8 cellular contexts compared by ENCODE assay signal in genomic region chr16:29454269-29454668, GRCh38. TPM values are rescaled to one million over a fixed set of nuclear protein-coding genes. Genes with fewer than 3 reads are reported as not detected.
DNase-seq lines count a peak whose midpoint lies in the region; ATAC-seq, FAIRE-seq and TF ChIP-seq lines count a peak whose summit lies in the region.
"Not testable (repeated sequence)": the region's sequence is repeated elsewhere in the genome, so short reads cannot be mapped to it uniquely, and the experiment has no call there.

BOLA2 (minus strand) TSS chr16:29454351; CDS start chr16:29454253, 98 bp downstream.
SLX1B (plus strand) TSS chr16:29454533.

- not testable (repeated sequence) for H4K20me1 ChIP-seq in mammary epithelial cell (ENCODE audit: insufficient read depth, low read length); keratinocyte (ENCODE audit: control insufficient read depth, extremely low read depth, insufficient read depth, low read length)

- no CpG with 5 or more reads among the region's 33 CpGs for WGBS in mammary epithelial cell (ENCODE audit: low coverage, missing lambda C conversion rate)

- H3K4me3 Mint-ChIP-seq in CD4-positive, alpha-beta memory T cell; stimulated activated effector memory CD8-positive, alpha-beta T cell treated with anti-CD3 and anti-CD28 coated beads, Interleukin-12 subunit alpha, Interleukin-12 subunit beta, amount 100 ng/mL, for 72 hours: not testable (repeated sequence)

- DNase-seq in CD4-positive, alpha-beta memory T cell; mammary epithelial cell; keratinocyte (ENCODE audit: low read depth, low spot score); stimulated activated effector memory CD8-positive, alpha-beta T cell treated with anti-CD3 and anti-CD28 coated beads, Interleukin-12 subunit alpha, Interleukin-12 subunit beta, amount 100 ng/mL, for 72 hours (ENCODE audit: low spot score in 2 of 2): not testable (repeated sequence)

- in situ Hi-C loops in mammary epithelial cell (cut with MboI; ENCODE audit: low sequenced_read_pairs in 2 of 2): not testable (repeated sequence)

- not testable (repeated sequence) for TF ChIP-seq CTCF in mammary epithelial cell (conservative IDR thresholded peaks at IDR 0.05 in 1 of 2, IDR thresholded peaks at IDR 0.05 in 1 of 2; ENCODE audit: extremely low read depth in 1 of 2, insufficient read depth in 1 of 2, low read depth in 1 of 2, low read length in 2 of 2); keratinocyte (optimal IDR thresholded peaks at IDR 0.05 in 1 of 3, IDR thresholded peaks at IDR 0.05 in 1 of 3, conservative IDR thresholded peaks at IDR 0.05 in 1 of 3; ENCODE audit: extremely low read depth in 1 of 3, insufficient read depth in 2 of 3, low read length in 3 of 3)

- H3K27ac ChIP-seq in CD4-positive, alpha-beta memory T cell (ENCODE audit: low read depth, low read length); mammary epithelial cell (ENCODE audit: insufficient read depth, low read depth, low read length); keratinocyte (ENCODE audit: control insufficient read depth, insufficient read depth, low read length): not testable (repeated sequence)

- POLR2A ChIA-PET in CD4-positive, alpha-beta memory T cell (lab: Charles Lee; ENCODE audit: partially characterized antibody): not testable (repeated sequence)

- H3K4me1 Mint-ChIP-seq in CD4-positive, alpha-beta memory T cell; stimulated activated effector memory CD8-positive, alpha-beta T cell treated with anti-CD3 and anti-CD28 coated beads, Interleukin-12 subunit alpha, Interleukin-12 subunit beta, amount 100 ng/mL, for 72 hours: not testable (repeated sequence)

- not testable (repeated sequence) for H3K4me3 ChIP-seq in CD4-positive, alpha-beta memory T cell (ENCODE audit: low read length in 2 of 2); mammary epithelial cell (replicated peaks in 1 of 3; ENCODE audit: insufficient read depth in 1 of 3, low read depth in 2 of 3, low read length in 3 of 3); keratinocyte (ENCODE audit: control insufficient read depth in 2 of 3, extremely low read depth in 1 of 3, insufficient read depth in 2 of 3, low read depth in 1 of 3, low read length in 3 of 3)

- not testable (repeated sequence) for H3K79me2 ChIP-seq in mammary epithelial cell (ENCODE audit: insufficient read depth, low read length); keratinocyte (ENCODE audit: control insufficient read depth, insufficient read depth, low read length)

- dilution Hi-C loops in mammary epithelial cell (cut with HindIII; ENCODE audit: low sequenced_read_pairs); keratinocyte (cut with MboI; ENCODE audit: extremely low pct_ligation_motif_present, low sequenced_read_pairs): not testable (repeated sequence)

- not testable (repeated sequence) for BruUV-seq in mammary epithelial cell (replicated peaks; lab: Mats Ljungman, UMichigan)

- CTCF ChIA-PET in CD4-positive, alpha-beta memory T cell (lab: Charles Lee; ENCODE audit: partially characterized antibody); mammary epithelial cell (lab: Charles Lee; ENCODE audit: low non-redundant PET): not testable (repeated sequence)

- ATAC-seq in GM19328 (IDR thresholded peaks at IDR 0.05; ENCODE audit: unreplicated experiment): peak; percentile 88
- ATAC-seq in HG02571 (IDR thresholded peaks at IDR 0.05; ENCODE audit: unreplicated experiment): peak; percentile 85
- ATAC-seq in HG03342 (IDR thresholded peaks at IDR 0.05; ENCODE audit: unreplicated experiment): peak; percentile 82
- ATAC-seq in SK-N-SH treated with all-trans-retinoic acid at 6 μM for 48 hours: peak; percentile 96
- peak; percentile 91 for ATAC-seq in stimulated activated effector memory CD8-positive, alpha-beta T cell treated with anti-CD3 and anti-CD28 coated beads, Interleukin-12 subunit alpha, Interleukin-12 subunit beta, amount 100 ng/mL, for 72 hours

- H3K9me3 ChIP-seq in CD4-positive, alpha-beta memory T cell (ENCODE audit: control insufficient read depth in 1 of 2, low read length in 2 of 2); mammary epithelial cell (replicated peaks; ENCODE audit: insufficient read depth, low read length); keratinocyte (ENCODE audit: control insufficient read depth, low read depth, low read length): not testable (repeated sequence)

- H3K27me3 ChIP-seq in CD4-positive, alpha-beta memory T cell (ENCODE audit: insufficient read depth, low read length); mammary epithelial cell (ENCODE audit: insufficient read depth, low read length); keratinocyte (ENCODE audit: control insufficient read depth, extremely low read depth, insufficient read depth, low read length): not testable (repeated sequence)

- H3K9me3 Mint-ChIP-seq in CD4-positive, alpha-beta memory T cell; stimulated activated effector memory CD8-positive, alpha-beta T cell treated with anti-CD3 and anti-CD28 coated beads, Interleukin-12 subunit alpha, Interleukin-12 subunit beta, amount 100 ng/mL, for 72 hours: not testable (repeated sequence)

- not testable (repeated sequence) for H3K9me1 ChIP-seq in keratinocyte (ENCODE audit: control insufficient read depth, extremely low read depth, insufficient read depth, low read length)

- not testable (repeated sequence) for H3K4me2 ChIP-seq in mammary epithelial cell (ENCODE audit: insufficient read depth, low read depth, low read length); keratinocyte (ENCODE audit: control insufficient read depth, extremely low read depth, insufficient read depth, low read depth, low read length)

- not testable (repeated sequence) for H3K36me3 ChIP-seq in CD4-positive, alpha-beta memory T cell (ENCODE audit: insufficient read depth, low read length); mammary epithelial cell (ENCODE audit: insufficient read depth, low read length); keratinocyte (ENCODE audit: control insufficient read depth in 2 of 2, extremely low read depth in 1 of 2, insufficient read depth in 2 of 2, low read length in 2 of 2)

- peak; percentile 86 for FAIRE-seq in keratinocyte (lab: Jason Lieb, UNC)

- intact Hi-C loops in CD4-positive, alpha-beta memory T cell (cut with micrococcal nuclease); mammary epithelial cell (cut with micrococcal nuclease): not testable (repeated sequence)

- H3K36me3 Mint-ChIP-seq in CD4-positive, alpha-beta memory T cell; stimulated activated effector memory CD8-positive, alpha-beta T cell treated with anti-CD3 and anti-CD28 coated beads, Interleukin-12 subunit alpha, Interleukin-12 subunit beta, amount 100 ng/mL, for 72 hours: not testable (repeated sequence)

- H3K27ac Mint-ChIP-seq in CD4-positive, alpha-beta memory T cell; stimulated activated effector memory CD8-positive, alpha-beta T cell treated with anti-CD3 and anti-CD28 coated beads, Interleukin-12 subunit alpha, Interleukin-12 subunit beta, amount 100 ng/mL, for 72 hours: not testable (repeated sequence)

- H2AFZ ChIP-seq in mammary epithelial cell (ENCODE audit: low read depth, low read length); keratinocyte (ENCODE audit: control insufficient read depth, low read length): not testable (repeated sequence)

- not testable (repeated sequence) for H3K27me3 Mint-ChIP-seq in CD4-positive, alpha-beta memory T cell

- H3K9ac ChIP-seq in mammary epithelial cell (ENCODE audit: insufficient read depth, low read length); keratinocyte (ENCODE audit: control insufficient read depth, extremely low read depth, insufficient read depth, low read length): not testable (repeated sequence)

- H3K4me1 ChIP-seq in CD4-positive, alpha-beta memory T cell (ENCODE audit: insufficient read depth, low read length); mammary epithelial cell (ENCODE audit: insufficient read depth, low read length); keratinocyte (ENCODE audit: control insufficient read depth, extremely low read depth, insufficient read depth, low read length): not testable (repeated sequence)

RNA-seq across cellular contexts. Expression of gene BOLA2, which starts in this region (rescaled TPM):
- 10 to 100 TPM; 10.9 to 11.6 TPM for total RNA-seq in CD4-positive, alpha-beta memory T cell
- 10 to 100 TPM; 23.3 to 28.3 TPM for polyA plus RNA-seq in CD4-positive, alpha-beta memory T cell
- 10 to 100 TPM in 1 of 2 donors, 1 to 10 TPM in 1; 8.1 to 14.7 TPM for total RNA-seq in mammary epithelial cell
- polyA plus RNA-seq in mammary epithelial cell: 15.4 TPM
- 17.4 TPM for polyA minus RNA-seq in mammary epithelial cell
- polyA plus RNA-seq in keratinocyte: 7.1 to 15.7 TPM (median 13.1 TPM) in 3 replicates
- not detected for polyA plus RNA-seq in keratinocyte (2011; ENCODE audit: low read depth)
- 18.8 and 24.1 TPM in 2 replicates for polyA plus RNA-seq in keratinocyte (2011; cell fraction: cytosol; rRNA removed)
- polyA plus RNA-seq in keratinocyte (2011; cell fraction: nucleus; rRNA removed): 7.4 and 9.8 TPM in 2 replicates
- polyA plus RNA-seq in keratinocyte (2012; ENCODE audit: low replicate concordance): 1.2 and 24.8 TPM in 2 replicates
- polyA minus RNA-seq in keratinocyte: 5.8 to 10.6 TPM (median 9.4 TPM) in 3 replicates
- 2.7 TPM for polyA minus RNA-seq in keratinocyte (2011; cell fraction: cytosol; rRNA and poly(A)+ RNA removed)
- 4.1 and 7.9 TPM in 2 replicates for polyA minus RNA-seq in keratinocyte (2011; cell fraction: nucleus; rRNA and poly(A)+ RNA removed)

RNA-seq across cellular contexts. Expression of gene SLX1B, which starts in this region (rescaled TPM):
- total RNA-seq in CD4-positive, alpha-beta memory T cell: 10 to 100 TPM; 34.6 to 43.0 TPM
- 10 to 100 TPM in 1 of 2 donors, 1 to 10 TPM in 1; 5.1 to 13.9 TPM for polyA plus RNA-seq in CD4-positive, alpha-beta memory T cell
- 10 to 100 TPM; 13.3 to 37.7 TPM for total RNA-seq in mammary epithelial cell
- polyA plus RNA-seq in mammary epithelial cell (13.8 TPM), keratinocyte (7.4 to 9.3 TPM (median 8.0 TPM) in 3 replicates)
- polyA minus RNA-seq in mammary epithelial cell (2.0 TPM), keratinocyte (5.0 to 6.9 TPM (median 5.0 TPM) in 3 replicates)
- polyA plus RNA-seq in keratinocyte (2011; ENCODE audit: low read depth): 4.9 TPM
- polyA plus RNA-seq in keratinocyte (2011; cell fraction: cytosol; rRNA removed): 3.5 and 8.9 TPM in 2 replicates
- 11.8 and 22.3 TPM in 2 replicates for polyA plus RNA-seq in keratinocyte (2011; cell fraction: nucleus; rRNA removed)
- 1.4 and 3.1 TPM in 2 replicates for polyA plus RNA-seq in keratinocyte (2012; ENCODE audit: low replicate concordance)
- 3.1 TPM for polyA minus RNA-seq in keratinocyte (2011; cell fraction: cytosol; rRNA and poly(A)+ RNA removed)
- 7.1 and 7.8 TPM in 2 replicates for polyA minus RNA-seq in keratinocyte (2011; cell fraction: nucleus; rRNA and poly(A)+ RNA removed)
